Comparison of ENCODE assay signal across 21 cellular contexts in genomic region chr2:2650608-2651375, GRCh38.
"Had no signal": no experiment of that assay in that cellular context is flagged by ENCODE, and none has a peak within 500 bp of the region (broad histone marks: within the 10 kb centered on the region; RNA-seq: fewer than 3 reads in every experiment).

No MANE protein-coding gene starts in this region.

- H3K27me3 ChIP-seq: adrenal gland had no signal

- H3K4me3 Mint-ChIP-seq: activated B cell treated with CpG ODN at 0.5 μM for 24 hours; activated CD4-positive, alpha-beta T cell treated with anti-CD3 and anti-CD28 coated beads, Interleukin-2, amount 10 ng/mL, durations not matched to agents 24 days and 14 days; activated CD8-positive, alpha-beta memory T cell treated with anti-CD3 and anti-CD28 coated beads, Interleukin-2, amount 10 ng/mL, durations not matched to agents 7 days and 5 days; activated naive CD8-positive, alpha-beta T cell treated with anti-CD3 and anti-CD28 coated beads, Interleukin-2, amount 10 ng/mL, durations not matched to agents 7 days and 5 days; T-cell had no signal

- DNase-seq: activated B cell treated with CpG ODN at 0.5 μM for 24 hours; activated CD4-positive, alpha-beta T cell treated with anti-CD3 and anti-CD28 coated beads for 1 hour; activated CD4-positive, alpha-beta T cell treated with anti-CD3 and anti-CD28 coated beads, Interleukin-2, amount 10 ng/mL, durations not matched to agents 24 days and 14 days; activated CD4-positive, alpha-beta T cell treated with anti-CD3 and anti-CD28 coated beads, Interleukin-2, amount 50 U/mL, for 48 hours; activated CD8-positive, alpha-beta memory T cell treated with anti-CD3 and anti-CD28 coated beads, Interleukin-2, amount 10 ng/mL, durations not matched to agents 7 days and 5 days; activated naive CD4-positive, alpha-beta T cell treated with anti-CD3 and anti-CD28 coated beads, Interleukin-2, amount 50 U/mL, for 16 hours; activated naive CD8-positive, alpha-beta T cell treated with anti-CD3 and anti-CD28 coated beads, Interleukin-2, amount 10 ng/mL, durations not matched to agents 7 days and 5 days; anterior cingulate cortex; Karpas-422; NCI-H187 treated with DMSO at 0.1 percent for 48 hours; NCI-H2081 treated with DMSO at 0.1 percent for 48 hours; NCI-H2171; NCI-H226; NCI-H526; SIG-M5; T-cell; T-helper 2 cell; T1000 had no signal

- H3K4me3 ChIP-seq: adrenal gland, SK-N-MC had no signal

- H3K9me3 Mint-ChIP-seq: activated B cell treated with CpG ODN at 0.5 μM for 24 hours; activated CD4-positive, alpha-beta T cell treated with anti-CD3 and anti-CD28 coated beads, Interleukin-2, amount 10 ng/mL, durations not matched to agents 24 days and 14 days; T-cell had no signal

- H3K27me3 Mint-ChIP-seq: activated B cell treated with CpG ODN at 0.5 μM for 24 hours; activated CD8-positive, alpha-beta memory T cell treated with anti-CD3 and anti-CD28 coated beads, Interleukin-2, amount 10 ng/mL, durations not matched to agents 7 days and 5 days; activated naive CD8-positive, alpha-beta T cell treated with anti-CD3 and anti-CD28 coated beads, Interleukin-2, amount 10 ng/mL, durations not matched to agents 7 days and 5 days; T-cell had no signal

- H3K27ac ChIP-seq: adrenal gland, SK-N-MC had no signal

- H3K36me3 Mint-ChIP-seq: activated CD8-positive, alpha-beta memory T cell treated with anti-CD3 and anti-CD28 coated beads, Interleukin-2, amount 10 ng/mL, durations not matched to agents 7 days and 5 days; T-cell had no signal

- H3K4me1 Mint-ChIP-seq: activated B cell treated with CpG ODN at 0.5 μM for 24 hours had no signal

- H3K36me3 ChIP-seq: adrenal gland had no signal

- ATAC-seq: activated CD8-positive, alpha-beta memory T cell treated with anti-CD3 and anti-CD28 coated beads, Interleukin-2, amount 10 ng/mL, durations not matched to agents 7 days and 5 days; T-cell had no signal

- H3K9me3 ChIP-seq: adrenal gland had no signal

- FAIRE-seq: TTC549 had no signal

- H3K27ac Mint-ChIP-seq: activated B cell treated with CpG ODN at 0.5 μM for 24 hours; activated CD4-positive, alpha-beta T cell treated with anti-CD3 and anti-CD28 coated beads, Interleukin-2, amount 10 ng/mL, durations not matched to agents 24 days and 14 days; activated CD8-positive, alpha-beta memory T cell treated with anti-CD3 and anti-CD28 coated beads, Interleukin-2, amount 10 ng/mL, durations not matched to agents 7 days and 5 days; activated naive CD8-positive, alpha-beta T cell treated with anti-CD3 and anti-CD28 coated beads, Interleukin-2, amount 10 ng/mL, durations not matched to agents 7 days and 5 days; T-cell had no signal
